Comparison of ENCODE assay signal across 1 cellular context in genomic region chr4:3514806-3515421, GRCh38.
TF ChIP-seq lines count a peak whose summit lies in the region.

No MANE protein-coding gene starts in this region.

TF ChIP-seq in A549, 52 proteins besides CTCF, POLR2A, EP300 and RAD21 (continued from another document):
- TF ChIP-seq FOXS1 (CRISPR knock-in tag; IDR thresholded peaks at IDR 0.05) (no peak), PBX3 (IDR thresholded peaks at IDR 0.05) (no peak), EHF (CRISPR knock-in tag; IDR thresholded peaks at IDR 0.05) (no peak), TFCP2L1 (CRISPR knock-in tag; IDR thresholded peaks at IDR 0.05) (no peak), SREBF2 (IDR thresholded peaks at IDR 0.05) (no peak), NFE2L2 (conservative IDR thresholded peaks at IDR 0.05; ENCODE audit: low read length) (no peak), CHD2 (IDR thresholded peaks at IDR 0.05; ENCODE audit: low read length, partially characterized antibody) (no peak), FOSB (CRISPR knock-in tag; IDR thresholded peaks at IDR 0.05) (no peak), RFX5 (IDR thresholded peaks at IDR 0.05) (no peak), ELK1 (IDR thresholded peaks at IDR 0.05; ENCODE audit: low read depth, low read length) (no peak)
